8 cellular contexts compared by ENCODE assay signal in the genomic region with DNA sequence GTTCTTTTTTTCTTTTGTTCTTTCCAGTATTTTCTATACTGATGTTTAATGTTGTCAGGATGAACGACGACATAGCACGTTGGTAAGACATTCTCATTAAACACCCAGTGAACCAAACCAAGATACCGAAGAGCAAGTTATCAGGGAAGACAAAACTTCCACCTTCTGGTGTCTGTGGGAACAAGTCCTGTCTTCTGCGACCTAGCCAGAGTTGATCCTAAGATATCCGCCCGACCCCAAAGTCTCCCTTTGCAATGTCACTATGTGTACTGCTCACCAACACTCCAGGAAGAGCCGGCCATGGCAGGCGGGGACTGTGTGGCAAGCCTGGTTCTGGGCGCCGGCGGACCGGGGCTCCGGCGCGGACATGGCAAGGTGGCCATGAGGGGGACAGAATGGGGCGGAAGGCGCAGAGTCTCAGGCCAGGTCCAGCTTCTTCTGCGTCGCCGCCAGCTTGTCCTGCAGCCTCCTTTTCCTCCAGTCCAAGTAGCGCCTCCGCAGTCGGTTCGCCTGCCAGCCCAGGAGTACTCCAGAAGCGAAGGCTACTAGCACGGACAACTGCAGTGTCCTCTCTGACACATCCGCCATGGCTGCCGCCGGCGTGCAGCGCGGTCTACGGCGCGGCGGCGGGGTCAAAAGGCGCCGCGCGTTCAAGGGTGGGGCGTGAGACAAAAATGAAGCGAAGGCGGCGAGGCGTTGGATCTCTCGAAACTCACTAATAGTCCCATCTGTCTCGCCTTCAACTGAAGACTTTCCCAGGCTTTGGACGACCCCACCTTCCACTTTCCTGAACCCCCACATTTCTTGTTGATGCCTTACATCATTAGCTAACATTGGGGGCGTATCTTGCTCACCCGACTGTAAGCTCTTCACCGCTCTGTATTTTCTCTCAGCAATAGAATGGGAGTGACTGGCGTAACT. TPM values are rescaled to one million over a fixed set of nuclear protein-coding genes. Genes with fewer than 3 reads are reported as not detected.
DNase-seq lines count a peak whose midpoint lies in the region; ATAC-seq and TF ChIP-seq lines count a peak whose summit lies in the region.

A gene with protein sequence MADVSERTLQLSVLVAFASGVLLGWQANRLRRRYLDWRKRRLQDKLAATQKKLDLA (minus strand): TSS at position 610 of the 921 bp plus-strand sequence. CDS start 22 bp downstream, at position 588.

- H3F3A ChIP-seq in neural cell (ENCODE audit: insufficient read depth, low read length, poor library complexity, severe bottlenecking): no peaks in the 10 kb centered on the region

- TF ChIP-seq EP300 in neural cell (conservative IDR thresholded peaks at IDR 0.05; ENCODE audit: poor library complexity, severe bottlenecking): peak; percentile 62

- TF ChIP-seq CTCF in fibroblast of the aortic adventitia (IDR thresholded peaks at IDR 0.05; ENCODE audit: insufficient read depth, low read length) (no peak), neural cell (IDR thresholded peaks at IDR 0.05; ENCODE audit: poor library complexity, severe bottlenecking) (no peak)

- peaks cover 16% of the 10 kb centered on the region for H3K79me2 ChIP-seq in neural cell (replicated peaks; ENCODE audit: insufficient read depth, low read length)

- H4K20me1 ChIP-seq in neural cell (ENCODE audit: insufficient read depth): no peaks in the 10 kb centered on the region

- H3K27ac ChIP-seq in KOPT-K1 (ENCODE audit: low read depth, low read length, poor library complexity, severe bottlenecking) (peak within 1 kb of the TSS; percentile 64), neural cell (ENCODE audit: low read length) (peak within 1 kb of the TSS; percentile 64)

- peak within 1 kb of the TSS; percentile 84 for H3K4me3 ChIP-seq in fibroblast of the aortic adventitia (ENCODE audit: low read depth, low read length)
- H3K4me3 ChIP-seq in neural cell (ENCODE audit: low read length): peak within 1 kb of the TSS; percentile 91

- peaks cover 13% of the 10 kb centered on the region for H3K9me3 ChIP-seq in KOPT-K1 (ENCODE audit: insufficient read depth, low read length, poor library complexity, severe bottlenecking)
- H3K9me3 ChIP-seq in neural cell (ENCODE audit: low read length): no peaks in the 10 kb centered on the region

- H3K27me3 ChIP-seq in neural cell (ENCODE audit: insufficient read depth, low read depth, low read length): no peaks in the 10 kb centered on the region

- H3K36me3 ChIP-seq in KOPT-K1 (ENCODE audit: insufficient read depth, low read length) (peaks cover 13% of the 10 kb centered on the region), neural cell (ENCODE audit: insufficient read depth, low read length) (no peaks in the 10 kb centered on the region)

- peak within 1 kb of the TSS; percentile 92 for H2AFZ ChIP-seq in neural cell (ENCODE audit: low read depth, low read length)

- TF ChIP-seq RAD21 in neural cell (conservative IDR thresholded peaks at IDR 0.05): no peak

- peak within 1 kb of the TSS; percentile 74 for H3K4me2 ChIP-seq in neural cell (ENCODE audit: low read length)

- no peaks in the 10 kb centered on the region for H3K9me2 ChIP-seq in neural cell (ENCODE audit: insufficient read depth, low read length)

- DNase-seq in Daoy (ENCODE audit: low read depth) (peak; percentile 86), SHP77 (lab: John Stamatoyannopoulos, UW) (peak; percentile 41 to 54), activated gamma-delta T cell (lab: John Stamatoyannopoulos, UW) (peak; percentile 62), fibroblast of the aortic adventitia (ENCODE audit: low read depth) (peak; percentile 65), stromal cell of bone marrow (ENCODE audit: low read depth) (peak; percentile 43)

- ATAC-seq in GM21825 (IDR thresholded peaks at IDR 0.05; ENCODE audit: unreplicated experiment): peak; percentile 80

- H3K9ac ChIP-seq in neural cell (ENCODE audit: low read length): peak within 1 kb of the TSS; percentile 84

TF ChIP-seq in neural cell, 6 proteins besides CTCF, POLR2A, EP300 and RAD21:
- no peak for TF ChIP-seq SMC3 (conservative IDR thresholded peaks at IDR 0.05; ENCODE audit: poor library complexity)
- peak; percentile 92 for TF ChIP-seq POLR2AphosphoS5 (IDR thresholded peaks at IDR 0.05)
- peak; percentile 89 for TF ChIP-seq MXI1 (conservative IDR thresholded peaks at IDR 0.05; ENCODE audit: poor library complexity, severe bottlenecking)
- peak; percentile 71 for TF ChIP-seq TAF1 (IDR thresholded peaks at IDR 0.05; ENCODE audit: low read depth)

RNA-seq across cellular contexts. Expression of the gene that starts here (rescaled TPM):
- total RNA-seq in Daoy (2014; rRNA removed; shearing (Covaris generic)): 108 and 131 TPM in 2 replicates
- total RNA-seq in fibroblast of the aortic adventitia (ENCODE audit: low replicate concordance): 38.6 and 51.1 TPM in 2 replicates
- 55.6 and 102 TPM in 2 replicates for polyA plus RNA-seq in neural cell
- polyA minus RNA-seq in neural cell: 30.1 and 35.3 TPM in 2 replicates

Comparison
In these comparisons a context has a peak if more than half of its experiments do, and no peak if none do; other contexts are left out.
1. Peak in every context shown above with its lines: DNase-seq, ATAC-seq, H3K4me3 ChIP-seq and H3K27ac ChIP-seq.